18 cellular contexts compared by ENCODE assay signal in genomic region chr2:233441161-233442027, GRCh38.
DNase-seq lines count a peak whose midpoint lies in the region; ATAC-seq and TF ChIP-seq lines count a peak whose summit lies in the region.
"Had no signal": no experiment of that assay in that cellular context is flagged by ENCODE, and none has a peak within 500 bp of the region (broad histone marks: within the 10 kb centered on the region; RNA-seq: fewer than 3 reads in every experiment).

No MANE protein-coding gene starts in this region.

- no peaks in the 10 kb centered on the region for H3K4me1 ChIP-seq in upper lobe of right lung
- H3K4me1 ChIP-seq in left lung: no peaks in the 10 kb centered on the region

- no peaks in the 10 kb centered on the region for H3K9me3 ChIP-seq in upper lobe of right lung
- no peaks in the 10 kb centered on the region for H3K9me3 ChIP-seq in left lung
- H3K9me3 ChIP-seq: neutrophil, SK-N-SH had no signal

- no peaks in the 10 kb centered on the region for H3K27me3 Mint-ChIP-seq in activated naive CD8-positive, alpha-beta T cell
- H3K27me3 Mint-ChIP-seq in naive thymus-derived CD8-positive, alpha-beta T cell: no peaks in the 10 kb centered on the region

- ATAC-seq in left cardiac atrium (no peak), upper lobe of right lung (no peak), left lung (no peak), HG03521 (IDR thresholded peaks at IDR 0.05; ENCODE audit: unreplicated experiment) (no peak)
- no peak for ATAC-seq in naive thymus-derived CD8-positive, alpha-beta T cell

- peaks cover 11% of the 10 kb centered on the region for H3K36me3 Mint-ChIP-seq in activated naive CD8-positive, alpha-beta T cell
- H3K36me3 Mint-ChIP-seq in naive thymus-derived CD8-positive, alpha-beta T cell: peaks cover 6 to 94% (median 16%) of the 10 kb centered on the region in 3 donors

- intact Hi-C loops in cardiac septum (cut with DNase I) (loop anchor here (2.0 to 10.0 kb wide), 2 partner anchors 87 to 157 kb away; partner anchors contain the start of gene DGKD), left cardiac atrium (cut with DNase I) (loop anchor here (5.0 kb wide), 2 partner anchors 39 to 84 kb away; no protein-coding TSS in a partner anchor), upper lobe of right lung (cut with DNase I) (loop anchor here (10.0 kb wide), 1 partner anchor 87 kb away; the partner anchor contains the start of gene DGKD), left lung (cut with DNase I) (no loop called here)

- H3K36me3 ChIP-seq in upper lobe of right lung (peaks cover 64% of the 10 kb centered on the region), left lung (peaks cover 0 to 95% of the 10 kb centered on the region in 2 donors)

- H3K4me3 Mint-ChIP-seq in activated naive CD8-positive, alpha-beta T cell: no peak overlapping the region
- H3K4me3 Mint-ChIP-seq in naive thymus-derived CD8-positive, alpha-beta T cell: no peak overlapping the region
- H3K4me3 Mint-ChIP-seq: activated T-cell treated with anti-CD3 and anti-CD28 coated beads, Interleukin-2, amount 50 U/mL, for 72 hours had no signal

- DNase-seq in cardiac septum (ENCODE audit: low spot score) (peak; percentile 69), left cardiac atrium (no peak), upper lobe of right lung (peak; percentile 57), left lung (no peak), NK-92 (lab: John Stamatoyannopoulos, UW; ENCODE audit: unreplicated experiment) (no peak)
- peak in 1 of 10 donors; percentile 42 for DNase-seq in naive thymus-derived CD8-positive, alpha-beta T cell
- DNase-seq: activated T-cell treated with anti-CD3 and anti-CD28 coated beads, Interleukin-2, amount 50 U/mL, for 72 hours; DMS79; effector CD8-positive, alpha-beta T cell; NCI-H1436; NCI-H510A; OCI-M1; SK-N-SH had no signal

- TF ChIP-seq CTCF in upper lobe of right lung (IDR thresholded peaks at IDR 0.05): no peak
- no peak for TF ChIP-seq CTCF in left lung (IDR thresholded peaks at IDR 0.05)

- no peak overlapping the region for H3K27ac ChIP-seq in upper lobe of right lung
- no peak overlapping the region for H3K27ac ChIP-seq in left lung
- H3K27ac ChIP-seq: KMS-11, skin epidermis had no signal

- H3K27ac Mint-ChIP-seq in activated naive CD8-positive, alpha-beta T cell: peak overlapping the region; percentile 84
- H3K27ac Mint-ChIP-seq in naive thymus-derived CD8-positive, alpha-beta T cell: peak overlapping the region; percentile 57 to 95 (median 82)
- H3K27ac Mint-ChIP-seq: activated T-cell treated with anti-CD3 and anti-CD28 coated beads, Interleukin-2, amount 50 U/mL, for 72 hours had no signal

- POLR2A ChIA-PET in naive thymus-derived CD8-positive, alpha-beta T cell (lab: Charles Lee): interaction anchor here (1.2 to 4.2 kb wide), 6 partner anchors 17 to 41 kb away, joined by 3 to 26 read pairs (median 4); no protein-coding TSS in a partner anchor

- H3K27me3 ChIP-seq in upper lobe of right lung (no peaks in the 10 kb centered on the region), left lung (no peaks in the 10 kb centered on the region)
- H3K27me3 ChIP-seq: neutrophil had no signal

- H3K4me3 ChIP-seq in upper lobe of right lung (no peak overlapping the region), left lung (no peak overlapping the region)
- H3K4me3 ChIP-seq: skin epidermis had no signal

- peaks cover 22% of the 10 kb centered on the region for H3K4me1 Mint-ChIP-seq in activated naive CD8-positive, alpha-beta T cell (ENCODE audit: low read depth)
- H3K4me1 Mint-ChIP-seq in naive thymus-derived CD8-positive, alpha-beta T cell: peaks cover 23 to 49% (median 36%) of the 10 kb centered on the region in 4 donors

- no peaks in the 10 kb centered on the region for H3K9me3 Mint-ChIP-seq in activated naive CD8-positive, alpha-beta T cell (ENCODE audit: low read depth)
- H3K9me3 Mint-ChIP-seq in naive thymus-derived CD8-positive, alpha-beta T cell: no peaks in the 10 kb centered on the region
- H3K9me3 Mint-ChIP-seq: activated T-cell treated with anti-CD3 and anti-CD28 coated beads, Interleukin-2, amount 50 U/mL, for 72 hours had no signal

Comparison
In these comparisons a context has a peak if more than half of its experiments do, and no peak if none do; other contexts are left out.
1. DNase-seq: peak in cardiac septum (single experiment) and upper lobe of right lung (single experiment); none in left cardiac atrium (single experiment), left lung (0 of 2) and NK-92 (single experiment).
2. intact Hi-C loops: an anchor here in cardiac septum (2.0 to 10.0 kb wide), left cardiac atrium (5.0 kb wide) and upper lobe of right lung (10.0 kb wide); none called in left lung.